ENCODE assay signal across 20 cellular contexts in the genomic region with DNA sequence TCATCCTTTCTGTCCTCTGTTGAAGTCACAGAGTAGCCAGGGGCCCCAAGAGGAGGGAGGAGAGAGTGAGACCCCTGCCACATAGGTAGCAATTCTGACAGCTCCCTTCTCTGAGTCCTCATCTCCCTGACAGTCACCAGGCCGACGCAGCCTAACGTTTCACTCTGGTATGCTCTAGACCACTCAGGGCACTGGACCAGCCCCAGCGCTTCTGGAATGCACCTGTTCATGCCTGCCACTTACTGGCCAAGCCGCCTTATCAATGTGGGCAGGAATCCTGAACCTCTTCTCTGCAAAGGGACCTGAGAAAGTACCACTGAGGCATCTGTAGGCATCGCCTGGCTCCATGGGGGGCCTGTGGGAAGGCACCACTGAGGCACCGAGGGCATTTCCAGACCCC. TPM values are rescaled to one million over a fixed set of nuclear protein-coding genes. Genes with fewer than 3 reads are reported as not detected.
A peak's percentile ranks its signal among the peaks of the same experiment; 100 is the strongest.
DNase-seq lines count a peak whose midpoint lies in the region; ATAC-seq and TF ChIP-seq lines count a peak whose summit lies in the region.
"Had no signal": no experiment of that assay in that cellular context is flagged by ENCODE, and none has a peak within 500 bp of the region (broad histone marks: within the 10 kb centered on the region; RNA-seq: fewer than 3 reads in every experiment).

No MANE protein-coding gene starts in this region.

- no peak for TF ChIP-seq CTCF in upper lobe of right lung (IDR thresholded peaks at IDR 0.05)
- TF ChIP-seq CTCF in spleen (IDR thresholded peaks at IDR 0.05 in 8 of 11, conservative IDR thresholded peaks at IDR 0.05 in 3 of 11): no peak

- H3K27ac ChIP-seq in upper lobe of right lung (no peak overlapping the region), spleen (peak overlapping the region in 1 of 8 donors; percentile 5)

- no peaks in the 10 kb centered on the region for H3K27me3 Mint-ChIP-seq in activated naive CD4-positive, alpha-beta T cell treated with anti-CD3 and anti-CD28 coated beads, Interleukin-2, amount 50 U/mL, for 24 hours
- H3K27me3 Mint-ChIP-seq in activated naive CD4-positive, alpha-beta T cell treated with anti-CD3 and anti-CD28 coated beads, Interleukin-2, amount 10 ng/mL, durations not matched to agents 7 days and 5 days: no peaks in the 10 kb centered on the region
- no peaks in the 10 kb centered on the region for H3K27me3 Mint-ChIP-seq in activated naive CD8-positive, alpha-beta T cell treated with anti-CD3 and anti-CD28 coated beads, Interleukin-2, amount 50 U/mL, for 24 hours
- H3K27me3 Mint-ChIP-seq in naive thymus-derived CD8-positive, alpha-beta T cell: no peaks in the 10 kb centered on the region

- H3K9me3 Mint-ChIP-seq in activated naive CD4-positive, alpha-beta T cell treated with anti-CD3 and anti-CD28 coated beads, Interleukin-2, amount 50 U/mL, for 24 hours: no peaks in the 10 kb centered on the region
- no peaks in the 10 kb centered on the region for H3K9me3 Mint-ChIP-seq in activated naive CD4-positive, alpha-beta T cell treated with anti-CD3 and anti-CD28 coated beads, Interleukin-2, amount 10 ng/mL, durations not matched to agents 7 days and 5 days
- H3K9me3 Mint-ChIP-seq in activated naive CD8-positive, alpha-beta T cell treated with anti-CD3 and anti-CD28 coated beads, Interleukin-2, amount 50 U/mL, for 24 hours: no peaks in the 10 kb centered on the region
- peaks cover 0 to 2% (median 0%) of the 10 kb centered on the region in 9 donors for H3K9me3 Mint-ChIP-seq in naive thymus-derived CD8-positive, alpha-beta T cell

- CTCF ChIA-PET in activated naive CD4-positive, alpha-beta T cell treated with anti-CD3 and anti-CD28 coated beads, Interleukin-2, amount 10 ng/mL, durations not matched to agents 7 days and 5 days (lab: Charles Lee): no interaction called here

- TF ChIP-seq POLR2A in spleen (IDR thresholded peaks at IDR 0.05): no peak

- H3K4me3 ChIP-seq in upper lobe of right lung (no peak overlapping the region), spleen (no peak overlapping the region)

- H3K9me3 ChIP-seq in upper lobe of right lung: no peaks in the 10 kb centered on the region
- no peaks in the 10 kb centered on the region for H3K9me3 ChIP-seq in spleen

- no peaks in the 10 kb centered on the region for H3K4me1 ChIP-seq in upper lobe of right lung
- H3K4me1 ChIP-seq in spleen: peaks cover 0 to 43% (median 26%) of the 10 kb centered on the region in 6 donors

- POLR2A ChIA-PET in naive thymus-derived CD8-positive, alpha-beta T cell (lab: Charles Lee): interaction anchor here (1.1 kb wide), 1 partner anchor 9 kb away, joined by 4 read pairs; no protein-coding TSS in a partner anchor

- no peak for DNase-seq in activated naive CD4-positive, alpha-beta T cell treated with anti-CD3 and anti-CD28 coated beads, Interleukin-2, amount 10 ng/mL, durations not matched to agents 7 days and 5 days
- no peak for DNase-seq in activated naive CD8-positive, alpha-beta T cell treated with anti-CD3 and anti-CD28 coated beads, Interleukin-2, amount 50 U/mL, for 24 hours
- peak in 1 of 10 donors; percentile 46 for DNase-seq in naive thymus-derived CD8-positive, alpha-beta T cell
- DNase-seq in upper lobe of right lung (peak; percentile 31), spleen (no peak)
- DNase-seq: ACHN; C1 segment of cervical spinal cord; CD8-positive, alpha-beta memory T cell; DMS53; EL; KG1; MV-4-11; NCI-H1417; NCI-H187; NCI-H2107; NCI-H510A treated with DMSO at 0.1 percent for 48 hours; NCI-H774; SHP77 had no signal

- 88 to 98% (median 89%) methylated on average over 6 to 7 of the region's 7 CpGs for WGBS in spleen, 5 donors

- H3K4me1 Mint-ChIP-seq in activated naive CD4-positive, alpha-beta T cell treated with anti-CD3 and anti-CD28 coated beads, Interleukin-2, amount 50 U/mL, for 24 hours: peaks cover 17% of the 10 kb centered on the region
- peaks cover 11% of the 10 kb centered on the region for H3K4me1 Mint-ChIP-seq in activated naive CD4-positive, alpha-beta T cell treated with anti-CD3 and anti-CD28 coated beads, Interleukin-2, amount 10 ng/mL, durations not matched to agents 7 days and 5 days
- peaks cover 20% of the 10 kb centered on the region for H3K4me1 Mint-ChIP-seq in activated naive CD8-positive, alpha-beta T cell treated with anti-CD3 and anti-CD28 coated beads, Interleukin-2, amount 50 U/mL, for 24 hours
- peaks cover 10 to 34% (median 20%) of the 10 kb centered on the region in 4 donors for H3K4me1 Mint-ChIP-seq in naive thymus-derived CD8-positive, alpha-beta T cell

- H3K27ac Mint-ChIP-seq in activated naive CD4-positive, alpha-beta T cell treated with anti-CD3 and anti-CD28 coated beads, Interleukin-2, amount 50 U/mL, for 24 hours: peak overlapping the region; percentile 66
- no peak overlapping the region for H3K27ac Mint-ChIP-seq in activated naive CD4-positive, alpha-beta T cell treated with anti-CD3 and anti-CD28 coated beads, Interleukin-2, amount 10 ng/mL, durations not matched to agents 7 days and 5 days
- H3K27ac Mint-ChIP-seq in activated naive CD8-positive, alpha-beta T cell treated with anti-CD3 and anti-CD28 coated beads, Interleukin-2, amount 50 U/mL, for 24 hours: peak overlapping the region; percentile 31
- H3K27ac Mint-ChIP-seq in naive thymus-derived CD8-positive, alpha-beta T cell: peak overlapping the region in 7 of 10 donors; percentile 52 to 87 (median 71)

- intact Hi-C loops in upper lobe of right lung (cut with DNase I): no loop called here
- intact Hi-C loops in spleen (cut with DNase I; ENCODE audit: low total_unique reads): no loop called here

- H3K36me3 ChIP-seq in upper lobe of right lung (no peaks in the 10 kb centered on the region), spleen (peaks cover 0 to 15% (median 0%) of the 10 kb centered on the region in 6 donors)

- no peaks in the 10 kb centered on the region for H3K27me3 ChIP-seq in upper lobe of right lung
- no peaks in the 10 kb centered on the region for H3K27me3 ChIP-seq in spleen (replicated peaks in 1 of 7)

- no peak for ATAC-seq in activated naive CD8-positive, alpha-beta T cell treated with anti-CD3 and anti-CD28 coated beads, Interleukin-2, amount 50 U/mL, for 24 hours
- ATAC-seq in naive thymus-derived CD8-positive, alpha-beta T cell: no peak
- ATAC-seq in upper lobe of right lung (no peak), GM19328 (IDR thresholded peaks at IDR 0.05; ENCODE audit: unreplicated experiment) (no peak)

- H3K4me3 Mint-ChIP-seq in activated naive CD4-positive, alpha-beta T cell treated with anti-CD3 and anti-CD28 coated beads, Interleukin-2, amount 50 U/mL, for 24 hours: no peak overlapping the region
- H3K4me3 Mint-ChIP-seq in activated naive CD4-positive, alpha-beta T cell treated with anti-CD3 and anti-CD28 coated beads, Interleukin-2, amount 10 ng/mL, durations not matched to agents 7 days and 5 days: no peak overlapping the region
- H3K4me3 Mint-ChIP-seq in activated naive CD8-positive, alpha-beta T cell treated with anti-CD3 and anti-CD28 coated beads, Interleukin-2, amount 50 U/mL, for 24 hours: no peak overlapping the region
- H3K4me3 Mint-ChIP-seq in naive thymus-derived CD8-positive, alpha-beta T cell: peak overlapping the region in 1 of 10 donors; percentile 7

- H3K36me3 Mint-ChIP-seq in activated naive CD4-positive, alpha-beta T cell treated with anti-CD3 and anti-CD28 coated beads, Interleukin-2, amount 50 U/mL, for 24 hours: no peaks in the 10 kb centered on the region
- H3K36me3 Mint-ChIP-seq in activated naive CD4-positive, alpha-beta T cell treated with anti-CD3 and anti-CD28 coated beads, Interleukin-2, amount 10 ng/mL, durations not matched to agents 7 days and 5 days: peaks cover 4% of the 10 kb centered on the region
- H3K36me3 Mint-ChIP-seq in activated naive CD8-positive, alpha-beta T cell treated with anti-CD3 and anti-CD28 coated beads, Interleukin-2, amount 50 U/mL, for 24 hours (ENCODE audit: low read depth): peaks cover 4% of the 10 kb centered on the region
- H3K36me3 Mint-ChIP-seq in naive thymus-derived CD8-positive, alpha-beta T cell: no peaks in the 10 kb centered on the region

RNA-seq across cellular contexts. Expression of gene SECISBP2, which starts 50.2 kb away (rescaled TPM):
- 100 to 1,000 TPM; 105 to 112 TPM for total RNA-seq in naive thymus-derived CD8-positive, alpha-beta T cell
- 10 to 100 TPM; 19.6 to 27.9 (median 21.2) TPM for polyA plus RNA-seq in naive thymus-derived CD8-positive, alpha-beta T cell
- total RNA-seq in upper lobe of right lung (58.0 TPM), spleen (100 to 1,000 TPM in 1 of 7 donors, 10 to 100 TPM in 6; 55.7 to 117 (median 86.7) TPM)
- 10 to 100 TPM; 20.7 to 40.2 (median 38.4) TPM for polyA plus RNA-seq in spleen

RNA-seq across cellular contexts. Expression of gene CKS2, which starts 57.6 kb away (rescaled TPM):
- total RNA-seq in naive thymus-derived CD8-positive, alpha-beta T cell: 1 to 10 TPM; 4.8 to 5.3 TPM
- 10 to 100 TPM in 1 of 3 donors, 1 to 10 TPM in 2; 7.0 to 13.6 (median 7.8) TPM for polyA plus RNA-seq in naive thymus-derived CD8-positive, alpha-beta T cell
- total RNA-seq in upper lobe of right lung (15.0 TPM), spleen (10 to 100 TPM in 6 of 7 donors, 1 to 10 TPM in 1; 9.2 to 27.3 (median 13.9) TPM)
- polyA plus RNA-seq in spleen: 100 to 1,000 TPM in 2 of 3 donors, 10 to 100 TPM in 1; 50.0 to 142 (median 109) TPM
